ENCODE assay signal across 1 cellular context in genomic region chr6:108250240-108250866, GRCh38.
TF ChIP-seq lines count a peak whose summit lies in the region.

No MANE protein-coding gene starts in this region.

TF ChIP-seq in endothelial cell of umbilical vein, 7 proteins besides CTCF, POLR2A, EP300 and RAD21:
- no peak for TF ChIP-seq GATA2 (IDR thresholded peaks at IDR 0.05; ENCODE audit: insufficient read depth, insufficient read length, low read depth, low read length)
- TF ChIP-seq EZH2 (IDR thresholded peaks at IDR 0.05; ENCODE audit: borderline replicate concordance, low read depth, low read length, severe bottlenecking): no peak
- no peak for TF ChIP-seq POLR2AphosphoS5 (IDR thresholded peaks at IDR 0.05; ENCODE audit: insufficient read depth, low read depth, low read length)
- no peak for TF ChIP-seq FOS (IDR thresholded peaks at IDR 0.05; ENCODE audit: borderline replicate concordance, insufficient read depth, low read length)
- no peak for TF ChIP-seq MYC (IDR thresholded peaks at IDR 0.05; ENCODE audit: low read depth, low read length)
- no peak for TF ChIP-seq MAX (IDR thresholded peaks at IDR 0.05; ENCODE audit: insufficient read depth, insufficient read length)
- no peak for TF ChIP-seq JUN (IDR thresholded peaks at IDR 0.05; ENCODE audit: borderline replicate concordance, insufficient read depth, insufficient read length, low read depth)
